In the genomic region with DNA sequence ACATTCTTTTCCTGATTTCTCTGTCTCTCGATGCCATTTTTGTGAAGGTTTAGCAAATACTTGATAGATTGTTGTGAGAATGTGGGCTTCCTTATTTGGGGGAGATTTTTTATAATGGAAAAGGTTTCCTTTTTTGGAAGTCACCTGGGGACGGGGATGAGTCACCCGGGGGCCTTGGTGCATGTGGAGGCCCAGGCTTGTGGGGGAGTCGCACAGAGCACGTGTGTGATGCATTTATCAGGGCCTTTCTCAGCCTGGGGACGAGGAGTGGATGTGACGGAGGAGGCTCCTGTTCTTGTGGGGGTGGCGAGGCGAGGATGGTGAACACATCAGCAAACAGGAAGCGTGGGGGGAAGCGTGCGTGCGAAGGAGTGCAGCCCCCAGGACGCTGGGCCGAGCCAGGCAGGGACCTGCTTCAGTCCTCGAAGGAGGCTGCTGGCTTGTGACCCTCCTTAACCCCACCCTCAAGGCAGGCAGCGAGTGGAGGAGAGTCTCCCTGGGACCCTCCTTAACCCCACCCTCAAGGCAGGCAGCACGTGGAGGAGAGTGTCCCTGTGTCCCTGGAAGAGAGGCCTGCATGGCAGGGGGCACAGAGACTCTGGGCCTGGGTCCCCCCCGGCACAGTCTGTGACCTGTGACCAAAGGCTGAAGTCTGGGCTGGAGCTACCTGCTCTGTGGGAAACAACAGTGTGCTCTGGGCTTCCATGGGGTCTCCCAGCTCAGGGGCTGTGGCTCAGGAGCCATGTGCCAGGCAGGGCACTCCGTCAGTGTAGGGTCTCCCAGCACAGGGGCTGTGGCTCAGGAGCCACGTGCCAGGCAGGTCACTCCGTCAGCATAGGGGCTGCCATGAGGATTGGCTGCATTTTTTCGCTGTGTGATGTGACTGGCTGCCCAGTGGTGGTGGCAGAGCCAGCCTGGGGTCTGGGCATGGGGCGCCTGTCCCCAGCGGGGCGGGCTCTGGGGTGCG, we compare ENCODE assay signal across 9 cellular contexts. TPM values are rescaled to one million over a fixed set of nuclear protein-coding genes. Genes with fewer than 3 reads are reported as not detected.
A peak's percentile ranks its signal among the peaks of the same experiment; 100 is the strongest.
DNase-seq lines count a peak whose midpoint lies in the region; TF ChIP-seq lines count a peak whose summit lies in the region.
"Had no signal": no experiment of that assay in that cellular context is flagged by ENCODE, and none has a peak within 500 bp of the region (broad histone marks: within the 10 kb centered on the region; RNA-seq: fewer than 3 reads in every experiment).

No MANE protein-coding gene starts in this region.

- peaks cover 0 to 26% (median 14%) of the 10 kb centered on the region in 4 donors for H3K36me3 ChIP-seq in stomach

- WGBS in stomach, 5 donors, result 71 to 80% (median 77%) methylated on average over 23 to 27 of the region's 27 CpGs

- TF ChIP-seq CTCF in stomach (IDR thresholded peaks at IDR 0.05), result no peak

- no peak for TF ChIP-seq POLR2A in stomach (IDR thresholded peaks at IDR 0.05)

- H3K36me3 Mint-ChIP-seq in stimulated activated naive CD8-positive, alpha-beta T cell treated with anti-CD3 and anti-CD28 coated beads, Interleukin-15, Interleukin-2, amounts not matched to agents 100 ng/mL and 50 ng/mL, for 24 hours (ENCODE audit: low read depth), result peaks cover 25% of the 10 kb centered on the region

- H3K27me3 Mint-ChIP-seq in stimulated activated naive CD8-positive, alpha-beta T cell treated with anti-CD3 and anti-CD28 coated beads, Interleukin-15, Interleukin-2, amounts not matched to agents 100 ng/mL and 50 ng/mL, for 24 hours, result no peaks in the 10 kb centered on the region

- H3K4me3 ChIP-seq in stomach, result no peak overlapping the region
- H3K4me3 ChIP-seq: A549 had no signal

- DNase-seq in activated CD4-positive, CD25-positive, alpha-beta regulatory T cell (lab: John Stamatoyannopoulos, UW), result peak; percentile 13 to 46 (median 23)
- no peak for DNase-seq in activated CD4-positive, CD25-positive, alpha-beta regulatory T cell treated with anti-CD3 and anti-CD28 coated beads, Interleukin-2, amount 50 U/mL, for 72 hours
- peak; percentile 52 for DNase-seq in activated T-cell treated with anti-CD3 and anti-CD28 coated beads for 24 hours (ENCODE audit: low read depth)
- peak; percentile 85 for DNase-seq in left kidney (ENCODE audit: low read depth, low spot score)
- no peak for DNase-seq in stomach
- DNase-seq in DMS79 (lab: John Stamatoyannopoulos, UW), result no peak
- no peak for DNase-seq in DMS153 (lab: John Stamatoyannopoulos, UW)

- peak overlapping the region; percentile 25 for H3K4me3 Mint-ChIP-seq in stimulated activated naive CD8-positive, alpha-beta T cell treated with anti-CD3 and anti-CD28 coated beads, Interleukin-15, Interleukin-2, amounts not matched to agents 100 ng/mL and 50 ng/mL, for 24 hours

- peaks cover 69% of the 10 kb centered on the region for H3K4me1 Mint-ChIP-seq in stimulated activated naive CD8-positive, alpha-beta T cell treated with anti-CD3 and anti-CD28 coated beads, Interleukin-15, Interleukin-2, amounts not matched to agents 100 ng/mL and 50 ng/mL, for 24 hours (ENCODE audit: low read depth)

- peak overlapping the region; percentile 98 for H3K27ac Mint-ChIP-seq in stimulated activated naive CD8-positive, alpha-beta T cell treated with anti-CD3 and anti-CD28 coated beads, Interleukin-15, Interleukin-2, amounts not matched to agents 100 ng/mL and 50 ng/mL, for 24 hours

- H3K27me3 ChIP-seq in stomach, result no peaks in the 10 kb centered on the region

- TF ChIP-seq EP300 in stomach (IDR thresholded peaks at IDR 0.05), result no peak

- no peaks in the 10 kb centered on the region for H3K9me3 Mint-ChIP-seq in stimulated activated naive CD8-positive, alpha-beta T cell treated with anti-CD3 and anti-CD28 coated beads, Interleukin-15, Interleukin-2, amounts not matched to agents 100 ng/mL and 50 ng/mL, for 24 hours

- H3K4me1 ChIP-seq in stomach, result peaks cover 12 to 73% (median 46%) of the 10 kb centered on the region in 4 donors
- H3K4me1 ChIP-seq: A549 had no signal

- peak overlapping the region in 2 of 5 donors; percentile 12 to 25 for H3K27ac ChIP-seq in stomach
- H3K27ac ChIP-seq: A549 had no signal

- intact Hi-C loops in stomach (cut with DNase I; ENCODE audit: low total_unique reads), result no loop called here

- H3K9me3 ChIP-seq in stomach, result no peaks in the 10 kb centered on the region
- H3K9me3 ChIP-seq: A549 had no signal

RNA-seq across cellular contexts. Expression of a gene that starts 57.2 kb away (rescaled TPM):
- total RNA-seq in stomach, result 10 to 100 TPM; 35.0 to 83.1 (median 41.5) TPM
- polyA plus RNA-seq in stomach, result 10 to 100 TPM in 2 of 3 donors, 1 to 10 TPM in 1; 9.9 to 16.1 (median 10.4) TPM

Comparison
In these comparisons a context has a peak if more than half of its experiments do, and no peak if none do; other contexts are left out.
1. DNase-seq: peak in activated CD4-positive, CD25-positive, alpha-beta regulatory T cell (4 of 4), activated T-cell treated with anti-CD3 and anti-CD28 coated beads for 24 hours (single experiment) and left kidney (single experiment); none in activated CD4-positive, CD25-positive, alpha-beta regulatory T cell treated with anti-CD3 and anti-CD28 coated beads, Interleukin-2, amount 50 U/mL, for 72 hours (single experiment), stomach (single experiment), DMS79 (single experiment) and DMS153 (single experiment).